In the genomic region with DNA sequence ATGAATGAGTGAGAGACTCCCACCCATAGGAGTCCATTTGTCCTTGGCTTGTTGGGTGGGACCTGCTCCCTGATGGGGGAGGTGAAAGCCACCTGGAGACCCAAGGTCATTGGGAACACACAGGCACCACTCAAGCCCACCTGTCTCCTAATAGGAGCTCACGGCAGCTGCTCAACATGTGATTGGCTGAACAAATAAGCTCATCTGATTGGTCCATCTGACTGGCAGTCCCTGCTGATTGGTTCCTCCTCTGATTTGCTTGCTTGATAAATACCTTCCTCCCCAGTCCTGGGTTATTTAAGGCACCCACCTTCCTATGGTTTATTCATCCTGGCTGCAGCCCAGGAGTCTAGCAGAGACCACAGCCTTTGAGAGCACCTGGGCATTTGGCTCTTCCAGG, we compare ENCODE assay signal across 27 cellular contexts.
"Had no signal": no experiment of that assay in that cellular context is flagged by ENCODE, and none has a peak within 500 bp of the region (broad histone marks: within the 10 kb centered on the region; RNA-seq: fewer than 3 reads in every experiment).

No MANE protein-coding gene starts in this region.

- H3K4me3 Mint-ChIP-seq: T-cell had no signal

- ATAC-seq: Panc1, Right ventricle myocardium inferior, SK-N-SH treated with all-trans-retinoic acid at 6 μM for 48 hours, T-cell had no signal

- H3K9me3 Mint-ChIP-seq: T-cell had no signal

- H3K4me1 Mint-ChIP-seq: T-cell had no signal

- H3K27ac Mint-ChIP-seq: T-cell had no signal

- DNase-seq: Kasumi-1, KBM-7, MG63, NCI-H1048, NCI-H1092 treated with DMSO at 0.1 percent for 48 hours, NCI-H1105 treated with DMSO at 0.1 percent for 48 hours, NCI-H1417, NCI-H1436 treated with DMSO at 0.1 percent for 48 hours, NCI-H1694 treated with DMSO at 0.1 percent for 48 hours, NCI-H187 treated with DMSO at 0.1 percent for 48 hours, NCI-H2029, NCI-H2081, NCI-H2227 treated with DMSO at 0.1 percent for 48 hours, NCI-H345, NCI-H446, NCI-H510A treated with DMSO at 0.1 percent for 48 hours, NCI-H524 treated with DMSO at 0.1 percent for 48 hours, NCI-H526 treated with DMSO at 0.1 percent for 48 hours, NCI-H774, PC-9, SHP77, SIG-M5, SJCRH30, T-cell had no signal

- H3K36me3 Mint-ChIP-seq: T-cell had no signal
